In the genomic region with DNA sequence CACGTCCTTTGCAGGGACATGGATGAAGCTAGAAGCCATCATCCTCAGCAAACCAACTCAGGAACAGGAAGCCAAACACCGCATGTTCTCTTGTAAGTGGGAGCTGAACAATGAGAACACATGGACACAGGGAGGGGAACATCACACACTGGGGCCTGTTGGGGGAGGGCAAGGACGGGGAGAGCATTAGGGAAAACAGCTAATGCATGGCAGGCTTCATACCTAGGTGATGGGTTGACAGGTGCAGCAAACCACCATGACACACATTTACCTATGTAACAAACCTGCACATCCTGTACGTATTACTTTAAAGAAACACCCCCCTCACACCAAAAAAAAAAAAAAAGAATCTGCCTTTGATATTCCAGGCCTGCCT, we compare ENCODE assay signal across 8 cellular contexts. TPM values are rescaled to one million over a fixed set of nuclear protein-coding genes. Genes with fewer than 3 reads are reported as not detected.
DNase-seq lines count a peak whose midpoint lies in the region; ATAC-seq, FAIRE-seq and TF ChIP-seq lines count a peak whose summit lies in the region.
"Not testable (repeated sequence)": the region's sequence is repeated elsewhere in the genome, so short reads cannot be mapped to it uniquely, and the experiment has no call there.

No MANE protein-coding gene starts in this region.

- H3K14ac ChIP-seq in neuronal stem cell (ENCODE audit: low read length), result not testable (repeated sequence)

- not testable (repeated sequence) for H3K36me3 Mint-ChIP-seq in activated T-helper 1 cell treated with anti-CD3 and anti-CD28 coated beads, Interleukin-12 subunit alpha, Interleukin-12 subunit beta, Interleukin-2, Interleukin-4 antibody, amounts not matched to agents 30 ng/mL and 10 ng/mL and 1 ng/mL, durations not matched to agents 14 hours and 24 hours and 36 hours (ENCODE audit: low read depth)

- not testable (repeated sequence) for H3K36me3 ChIP-seq in OCI-LY1 (ENCODE audit: insufficient read depth, low read length); neuronal stem cell (replicated peaks in 1 of 2; ENCODE audit: control insufficient read depth in 2 of 2, insufficient read depth in 2 of 2, low read length in 2 of 2); uterus

- peak overlapping the region; percentile 76 for H3K4me3 Mint-ChIP-seq in activated T-helper 1 cell treated with anti-CD3 and anti-CD28 coated beads, Interleukin-12 subunit alpha, Interleukin-12 subunit beta, Interleukin-2, Interleukin-4 antibody, amounts not matched to agents 30 ng/mL and 10 ng/mL and 1 ng/mL, durations not matched to agents 14 hours and 24 hours and 36 hours

- H2BK120ac ChIP-seq in neuronal stem cell (ENCODE audit: low read depth, low read length), result not testable (repeated sequence)

- H3K27ac ChIP-seq in OCI-LY1 (ENCODE audit: low read depth, low read length, poor library complexity, severe bottlenecking), result peak overlapping the region; percentile 99
- peak overlapping the region; percentile 95 for H3K27ac ChIP-seq in epithelial cell of prostate
- H3K27ac ChIP-seq in neuronal stem cell (replicated peaks; ENCODE audit: low read length), result not testable (repeated sequence)
- H3K27ac ChIP-seq in uterus, result peak overlapping the region; percentile 74 to 78

- H3K4me1 Mint-ChIP-seq in activated T-helper 1 cell treated with anti-CD3 and anti-CD28 coated beads, Interleukin-12 subunit alpha, Interleukin-12 subunit beta, Interleukin-2, Interleukin-4 antibody, amounts not matched to agents 30 ng/mL and 10 ng/mL and 1 ng/mL, durations not matched to agents 14 hours and 24 hours and 36 hours (ENCODE audit: low read depth), result peaks cover 25% of the 10 kb centered on the region

- not testable (repeated sequence) for H3K9me2 ChIP-seq in OCI-LY1 (ENCODE audit: low read depth, low read length)

- intact Hi-C loops in activated T-helper 1 cell treated with anti-CD3 and anti-CD28 coated beads, Interleukin-12 subunit alpha, Interleukin-12 subunit beta, Interleukin-2, Interleukin-4 antibody, amounts not matched to agents 30 ng/mL and 10 ng/mL and 1 ng/mL, durations not matched to agents 14 hours and 24 hours and 36 hours (cut with micrococcal nuclease), result loop anchor here (2.0 kb wide), 1 partner anchor 52 kb away; no protein-coding TSS in a partner anchor
- intact Hi-C loops in uterus (cut with DNase I; ENCODE audit: low total_unique reads), result not testable (repeated sequence)

- not testable (repeated sequence) for TF ChIP-seq CTCF in OCI-LY1 (IDR thresholded peaks at IDR 0.05; ENCODE audit: low read length); uterus (IDR thresholded peaks at IDR 0.05)

- H2AFZ ChIP-seq in OCI-LY1 (ENCODE audit: low read length), result not testable (repeated sequence)
- H2AFZ ChIP-seq in neuronal stem cell (ENCODE audit: low read length), result peak overlapping the region; percentile 82

- peak; percentile 12 for ATAC-seq in GM21515 (IDR thresholded peaks at IDR 0.05; ENCODE audit: unreplicated experiment)
- ATAC-seq in HG03066 (IDR thresholded peaks at IDR 0.05; ENCODE audit: low read depth, unreplicated experiment), result peak; percentile 4

- peak overlapping the region; percentile 86 for H3K4me2 ChIP-seq in OCI-LY1 (ENCODE audit: low read length)
- not testable (repeated sequence) for H3K4me2 ChIP-seq in neuronal stem cell (ENCODE audit: insufficient read depth, low read length, poor library complexity, severe bottlenecking)

- not testable (repeated sequence) for H3K79me2 ChIP-seq in OCI-LY1 (ENCODE audit: insufficient read depth, low read length)

- H4K91ac ChIP-seq in neuronal stem cell (ENCODE audit: low read depth, low read length, poor library complexity), result not testable (repeated sequence)

- not testable (repeated sequence) for H3K23ac ChIP-seq in neuronal stem cell (ENCODE audit: low read depth, low read length, poor library complexity)

- H3F3A ChIP-seq in OCI-LY1 (ENCODE audit: insufficient read depth, low read length), result not testable (repeated sequence)

- H3K27me3 Mint-ChIP-seq in activated T-helper 1 cell treated with anti-CD3 and anti-CD28 coated beads, Interleukin-12 subunit alpha, Interleukin-12 subunit beta, Interleukin-2, Interleukin-4 antibody, amounts not matched to agents 30 ng/mL and 10 ng/mL and 1 ng/mL, durations not matched to agents 14 hours and 24 hours and 36 hours (ENCODE audit: insufficient read depth), result peaks cover 58% of the 10 kb centered on the region

- H2BK12ac ChIP-seq in neuronal stem cell (ENCODE audit: low read length), result not testable (repeated sequence)

- H3K9me3 Mint-ChIP-seq in activated T-helper 1 cell treated with anti-CD3 and anti-CD28 coated beads, Interleukin-12 subunit alpha, Interleukin-12 subunit beta, Interleukin-2, Interleukin-4 antibody, amounts not matched to agents 30 ng/mL and 10 ng/mL and 1 ng/mL, durations not matched to agents 14 hours and 24 hours and 36 hours, result not testable (repeated sequence)

- not testable (repeated sequence) for H3K9me3 ChIP-seq in OCI-LY1 (ENCODE audit: low read length); neuronal stem cell (replicated peaks in 1 of 2; ENCODE audit: control insufficient read depth in 2 of 2, insufficient read depth in 1 of 2, low read depth in 1 of 2, low read length in 2 of 2); uterus

- H2BK15ac ChIP-seq in neuronal stem cell (ENCODE audit: low read length), result not testable (repeated sequence)

- H4K8ac ChIP-seq in neuronal stem cell (ENCODE audit: low read depth, low read length), result not testable (repeated sequence)

- no CpG with 5 or more reads among the region's 4 CpGs for WGBS in neuronal stem cell (ENCODE audit: extremely low coverage in 2 of 2, insufficient read length in 2 of 2, insufficient replicate concordance in 1 of 2), 2 donors

- not testable (repeated sequence) for H2BK5ac ChIP-seq in neuronal stem cell (ENCODE audit: low read length)

- peak overlapping the region; percentile 61 for H3K9ac ChIP-seq in OCI-LY1 (ENCODE audit: low read length)
- not testable (repeated sequence) for H3K9ac ChIP-seq in neuronal stem cell (ENCODE audit: low read depth, low read length, poor library complexity)

- peak overlapping the region; percentile 52 for H3K4me3 ChIP-seq in OCI-LY1 (ENCODE audit: low read depth, low read length, poor library complexity, severe bottlenecking)
- H3K4me3 ChIP-seq in neuronal stem cell (ENCODE audit: low read length in 2 of 2); uterus: not testable (repeated sequence)

- peak overlapping the region; percentile 84 for H3K27ac Mint-ChIP-seq in activated T-helper 1 cell treated with anti-CD3 and anti-CD28 coated beads, Interleukin-12 subunit alpha, Interleukin-12 subunit beta, Interleukin-2, Interleukin-4 antibody, amounts not matched to agents 30 ng/mL and 10 ng/mL and 1 ng/mL, durations not matched to agents 14 hours and 24 hours and 36 hours

- peak; percentile 38 for FAIRE-seq in GM12891 (lab: Jason Lieb, UNC)

- not testable (repeated sequence) for DNase-seq in GM12891 (ENCODE audit: insufficient read length, low spot score); activated T-helper 1 cell treated with anti-CD3 and anti-CD28 coated beads, Interleukin-12 subunit alpha, Interleukin-12 subunit beta, Interleukin-2, Interleukin-4 antibody, amounts not matched to agents 30 ng/mL and 10 ng/mL and 1 ng/mL, durations not matched to agents 14 hours and 24 hours and 36 hours (ENCODE audit: low spot score); epithelial cell of prostate (ENCODE audit: low read depth, low spot score); neuronal stem cell (ENCODE audit: low spot score); uterus

- H3K4ac ChIP-seq in neuronal stem cell (ENCODE audit: low read length), result not testable (repeated sequence)

- not testable (repeated sequence) for TF ChIP-seq POLR2A in GM12891 (IDR thresholded peaks at IDR 0.05; ENCODE audit: low read depth, low read length); uterus (IDR thresholded peaks at IDR 0.05)

- H3K4me1 ChIP-seq in OCI-LY1 (ENCODE audit: insufficient read depth, low read length, severe bottlenecking) (peaks cover 98% of the 10 kb centered on the region), neuronal stem cell (ENCODE audit: control insufficient read depth in 2 of 2, insufficient read depth in 1 of 2, low read depth in 1 of 2, low read length in 2 of 2) (peaks cover 2 to 15% of the 10 kb centered on the region in 2 donors)
- H3K4me1 ChIP-seq in uterus, result not testable (repeated sequence)

- H3K18ac ChIP-seq in neuronal stem cell (ENCODE audit: low read length), result not testable (repeated sequence)

- H3K27me3 ChIP-seq in OCI-LY1 (ENCODE audit: insufficient read depth, low read length); uterus: not testable (repeated sequence)
- peaks cover 0 to 17% (median 0%) of the 10 kb centered on the region in 3 experiments for H3K27me3 ChIP-seq in neuronal stem cell (ENCODE audit: control insufficient read depth in 3 of 3, insufficient read depth in 3 of 3, low read depth in 1 of 3, low read length in 3 of 3)

- not testable (repeated sequence) for H3K79me1 ChIP-seq in neuronal stem cell (ENCODE audit: low read depth, low read length)

- H2AK5ac ChIP-seq in neuronal stem cell (ENCODE audit: low read depth, low read length), result not testable (repeated sequence)

- not testable (repeated sequence) for H4K20me1 ChIP-seq in OCI-LY1 (ENCODE audit: insufficient read depth, low read length)

RNA-seq across cellular contexts. Expression of gene ECHDC3, which starts 57.9 kb away (rescaled TPM):
- 5.9 TPM for polyA plus RNA-seq in GM12891 (2012; ENCODE audit: low read depth, missing spikeins)
- 0.15 and 0.18 TPM in 2 replicates for total RNA-seq in activated T-helper 1 cell treated with anti-CD3 and anti-CD28 coated beads, Interleukin-12 subunit alpha, Interleukin-12 subunit beta, Interleukin-2, Interleukin-4 antibody, amounts not matched to agents 30 ng/mL and 10 ng/mL and 1 ng/mL, durations not matched to agents 14 hours and 24 hours and 36 hours
- polyA plus RNA-seq in neuronal stem cell (2013, experiment 1 of 2), result 9.9 TPM
- 10.0 TPM for polyA plus RNA-seq in neuronal stem cell (2013, experiment 2 of 2)
- 10 to 100 TPM in 3 of 4 donors, 1 to 10 TPM in 1; 7.9 to 26.9 (median 14.1) TPM for total RNA-seq in uterus
